ENCODE assay signal across 10 cellular contexts in genomic region chr3:195030791-195031321, GRCh38.
DNase-seq lines count a peak whose midpoint lies in the region; ATAC-seq, FAIRE-seq and TF ChIP-seq lines count a peak whose summit lies in the region.
"Had no signal": no experiment of that assay in that cellular context is flagged by ENCODE, and none has a peak within 500 bp of the region (broad histone marks: within the 10 kb centered on the region; RNA-seq: fewer than 3 reads in every experiment).

No MANE protein-coding gene starts in this region.

- ATAC-seq in GM18519 (IDR thresholded peaks at IDR 0.05; ENCODE audit: low FRiP score, unreplicated experiment) (no peak), pancreas (no peak)

- H3K9me3 ChIP-seq in hepatocyte (ENCODE audit: low read depth) (no peaks in the 10 kb centered on the region), stomach (no peaks in the 10 kb centered on the region), pancreas (no peaks in the 10 kb centered on the region)
- H3K9me3 ChIP-seq: testis had no signal

- H3K9me2 ChIP-seq in hepatocyte (replicated peaks; ENCODE audit: insufficient read depth), result no peaks in the 10 kb centered on the region

- H3K4me2 ChIP-seq in hepatocyte, result no peak overlapping the region

- intact Hi-C loops in stomach (cut with DNase I; ENCODE audit: low total_unique reads) (no loop called here), pancreas (cut with DNase I) (no loop called here)

- TF ChIP-seq EP300 in stomach (IDR thresholded peaks at IDR 0.05), result no peak

- H3K36me3 ChIP-seq in hepatocyte (replicated peaks; ENCODE audit: insufficient read depth, low read depth) (no peaks in the 10 kb centered on the region), stomach (no peaks in the 10 kb centered on the region), pancreas (no peaks in the 10 kb centered on the region)

- H2AFZ ChIP-seq in hepatocyte, result peak overlapping the region; percentile 7

- H3K27ac ChIP-seq in VCaP (peak overlapping the region; percentile 85), hepatocyte (peak overlapping the region; percentile 68), stomach (peak overlapping the region; percentile 52 to 80 (median 59)), pancreas (peak overlapping the region in 1 of 4 donors; percentile 4), substantia nigra (ENCODE audit: low read depth, low read length, poor library complexity, severe bottlenecking) (no peak overlapping the region)
- H3K27ac ChIP-seq: testis had no signal

- peaks cover 39% of the 10 kb centered on the region for H3K4me1 ChIP-seq in hepatocyte (ENCODE audit: insufficient read depth)
- peaks cover 17 to 43% (median 38%) of the 10 kb centered on the region in 4 donors for H3K4me1 ChIP-seq in stomach
- H3K4me1 ChIP-seq in pancreas, result peaks cover 0 to 18% (median 8%) of the 10 kb centered on the region in 3 donors
- H3K4me1 ChIP-seq: testis had no signal

- H3K27me3 ChIP-seq in hepatocyte, result no peaks in the 10 kb centered on the region
- no peaks in the 10 kb centered on the region for H3K27me3 ChIP-seq in stomach
- no peaks in the 10 kb centered on the region for H3K27me3 ChIP-seq in pancreas
- H3K27me3 ChIP-seq: testis had no signal

- 35% methylated on average over 13 of the region's 13 CpGs for WGBS in hepatocyte (ENCODE audit: low lambda C conversion rate, missing lambda C conversion rate)
- 49 to 68% (median 61%) methylated on average over 11 to 13 of the region's 13 CpGs for WGBS in stomach, 5 donors
- WGBS in pancreas, 2 donors, result 77 to 84% methylated on average over 13 of the region's 13 CpGs

- FAIRE-seq in HTR-8/SVneo (lab: Jason Lieb, UNC) (peak; percentile 87), pancreas (lab: Jason Lieb, UNC) (no peak)

- no peaks in the 10 kb centered on the region for H4K20me1 ChIP-seq in hepatocyte (ENCODE audit: insufficient read depth, poor library complexity, severe bottlenecking)

- DNase-seq in HTR-8/SVneo (ENCODE audit: insufficient read length, low spot score), result peak; percentile 90
- peak; percentile 53 for DNase-seq in hepatocyte (ENCODE audit: low spot score)
- no peak for DNase-seq in stomach
- DNase-seq in pancreas, result no peak
- no peak for DNase-seq in substantia nigra (lab: John Stamatoyannopoulos, UW)
- no peak for DNase-seq in activated T-cell treated with anti-CD3 and anti-CD28 coated beads, Interleukin-2, amount 50 U/mL, for 48 hours
- DNase-seq: activated CD4-positive, alpha-beta T cell treated with anti-CD3 and anti-CD28 coated beads, Interleukin-2, amount 50 U/mL, for 4 hours; testis had no signal

- H3K4me3 ChIP-seq in hepatocyte (no peak overlapping the region), stomach (no peak overlapping the region), pancreas (no peak overlapping the region)
- H3K4me3 ChIP-seq: testis had no signal

- no peak for TF ChIP-seq POLR2A in stomach (IDR thresholded peaks at IDR 0.05)

- H3K79me2 ChIP-seq in hepatocyte, result no peaks in the 10 kb centered on the region

- TF ChIP-seq CTCF in VCaP (conservative IDR thresholded peaks at IDR 0.05) (no peak), hepatocyte (IDR thresholded peaks at IDR 0.05; ENCODE audit: poor library complexity) (no peak), stomach (IDR thresholded peaks at IDR 0.05) (no peak), pancreas (IDR thresholded peaks at IDR 0.05) (no peak)

Comparison
In these comparisons a context has a peak if more than half of its experiments do, and no peak if none do; other contexts are left out.
1. DNase-seq: peak in HTR-8/SVneo (single experiment) and hepatocyte (single experiment); none in stomach (single experiment), pancreas (0 of 6), substantia nigra (0 of 49) and activated T-cell treated with anti-CD3 and anti-CD28 coated beads, Interleukin-2, amount 50 U/mL, for 48 hours (0 of 2).